ENCODE assay signal across 1 cellular context in genomic region chr2:37832590-37833197, GRCh38.
TF ChIP-seq lines count a peak whose summit lies in the region.

No MANE protein-coding gene starts in this region.

TF ChIP-seq in HepG2, 621 proteins besides CTCF, POLR2A, EP300 and RAD21 (continued from another document and continues in another):
- no peak for TF ChIP-seq ZNF629 (CRISPR knock-in tag; conservative IDR thresholded peaks at IDR 0.05)
- TF ChIP-seq SKIL (CRISPR knock-in tag; IDR thresholded peaks at IDR 0.05; ENCODE audit: borderline replicate concordance): no peak
- TF ChIP-seq ZNF564 (CRISPR knock-in tag; IDR thresholded peaks at IDR 0.05): no peak
- TF ChIP-seq FOXO1 (CRISPR knock-in tag; IDR thresholded peaks at IDR 0.05): peak; percentile 70; the same call in 1 of the 2 replicates
- no peak for TF ChIP-seq PLSCR1 (CRISPR knock-in tag; IDR thresholded peaks at IDR 0.05; ENCODE audit: borderline replicate concordance)
- TF ChIP-seq GMEB2 (CRISPR knock-in tag; IDR thresholded peaks at IDR 0.05; ENCODE audit: low read depth): no peak
- no peak for TF ChIP-seq NFE2L1 (CRISPR knock-in tag; IDR thresholded peaks at IDR 0.05; ENCODE audit: borderline replicate concordance)
- no peak for TF ChIP-seq TOPORS (CRISPR knock-in tag; IDR thresholded peaks at IDR 0.05)
- TF ChIP-seq ZNF382 (CRISPR knock-in tag; IDR thresholded peaks at IDR 0.05; ENCODE audit: borderline replicate concordance): no peak
- 0 out of 2 replicates have a peak, but pooled peaks have one; percentile 13 for TF ChIP-seq FOSL2 (CRISPR knock-in tag; IDR thresholded peaks at IDR 0.05)
- TF ChIP-seq PAX8 (CRISPR knock-in tag; IDR thresholded peaks at IDR 0.05; ENCODE audit: borderline replicate concordance): no peak
- TF ChIP-seq NFATC3 (CRISPR knock-in tag; IDR thresholded peaks at IDR 0.05): no peak
- no peak for TF ChIP-seq ZNF576 (CRISPR knock-in tag; IDR thresholded peaks at IDR 0.05)
- TF ChIP-seq STAG1 (CRISPR knock-in tag; IDR thresholded peaks at IDR 0.05): peak; percentile 93
- no peak for TF ChIP-seq ZNF264 (CRISPR knock-in tag; IDR thresholded peaks at IDR 0.05)
- TF ChIP-seq REPIN1 (CRISPR knock-in tag; IDR thresholded peaks at IDR 0.05; ENCODE audit: borderline replicate concordance, low read depth): 0 out of 2 replicates have a peak, but pooled peaks have one; percentile 33
- no peak for TF ChIP-seq TBL1XR1 (IDR thresholded peaks at IDR 0.05; ENCODE audit: borderline replicate concordance, low read length, partially characterized antibody)
- no peak for TF ChIP-seq ZNF75D (CRISPR knock-in tag; IDR thresholded peaks at IDR 0.05; ENCODE audit: borderline replicate concordance)
- TF ChIP-seq ZNF562 (CRISPR knock-in tag; IDR thresholded peaks at IDR 0.05; ENCODE audit: borderline replicate concordance): no peak
- TF ChIP-seq HNF4A (CRISPR knock-in tag; IDR thresholded peaks at IDR 0.05): peak; percentile 47; the same call in 1 of the 2 replicates
- no peak for TF ChIP-seq ARNT2 (CRISPR knock-in tag; IDR thresholded peaks at IDR 0.05; ENCODE audit: low read depth)
- TF ChIP-seq E2F5 (CRISPR knock-in tag; conservative IDR thresholded peaks at IDR 0.05): no peak
- TF ChIP-seq ZFP91 (CRISPR knock-in tag; IDR thresholded peaks at IDR 0.05; ENCODE audit: borderline replicate concordance): no peak
- no peak for TF ChIP-seq ZSCAN22 (CRISPR knock-in tag; IDR thresholded peaks at IDR 0.05)
- TF ChIP-seq HDAC1 (CRISPR knock-in tag; IDR thresholded peaks at IDR 0.05): no peak
- no peak for TF ChIP-seq PRMT3 (CRISPR knock-in tag; IDR thresholded peaks at IDR 0.05; ENCODE audit: borderline replicate concordance, low read depth)
- no peak for TF ChIP-seq ZNF501 (CRISPR knock-in tag; IDR thresholded peaks at IDR 0.05)
- TF ChIP-seq YEATS2 (CRISPR knock-in tag; IDR thresholded peaks at IDR 0.05; ENCODE audit: borderline replicate concordance): no peak
- no peak for TF ChIP-seq ZSCAN31 (CRISPR knock-in tag; IDR thresholded peaks at IDR 0.05; ENCODE audit: low read depth)
- no peak for TF ChIP-seq ZNF670 (CRISPR knock-in tag; IDR thresholded peaks at IDR 0.05; ENCODE audit: borderline replicate concordance)
- 0 out of 2 replicates have a peak, but pooled peaks have one; percentile 35 for TF ChIP-seq ZBTB44 (CRISPR knock-in tag; IDR thresholded peaks at IDR 0.05)
- no peak for TF ChIP-seq MYPOP (CRISPR knock-in tag; IDR thresholded peaks at IDR 0.05)
- no peak for TF ChIP-seq GATA4 (IDR thresholded peaks at IDR 0.05; ENCODE audit: borderline replicate concordance, low read depth)
- no peak for TF ChIP-seq ZNF710 (CRISPR knock-in tag; IDR thresholded peaks at IDR 0.05; ENCODE audit: borderline replicate concordance)
- TF ChIP-seq RFX3 (CRISPR knock-in tag; IDR thresholded peaks at IDR 0.05): no peak
- TF ChIP-seq ZNF569 (CRISPR knock-in tag; IDR thresholded peaks at IDR 0.05; ENCODE audit: borderline replicate concordance): no peak
- peak; percentile 35; the same call in 1 of the 2 replicates for TF ChIP-seq RXRB (CRISPR knock-in tag; IDR thresholded peaks at IDR 0.05; ENCODE audit: borderline replicate concordance)
- TF ChIP-seq EZH2 (conservative IDR thresholded peaks at IDR 0.05; ENCODE audit: low read depth, low read length): no peak
- TF ChIP-seq MAX (IDR thresholded peaks at IDR 0.05): no peak
- peak; percentile 75 for TF ChIP-seq FOXA3 (CRISPR knock-in tag; IDR thresholded peaks at IDR 0.05)
- TF ChIP-seq ZMYM4 (CRISPR knock-in tag; IDR thresholded peaks at IDR 0.05): no peak
- TF ChIP-seq FOXK1 (CRISPR knock-in tag; IDR thresholded peaks at IDR 0.05; ENCODE audit: borderline replicate concordance, low read depth): peak; percentile 66; the same call in 1 of the 2 replicates
- no peak for TF ChIP-seq BHLHE40 (IDR thresholded peaks at IDR 0.05; ENCODE audit: low read length)
- no peak for TF ChIP-seq ZNF687 (CRISPR knock-in tag; IDR thresholded peaks at IDR 0.05)
- no peak for TF ChIP-seq ARID2 (CRISPR knock-in tag; IDR thresholded peaks at IDR 0.05; ENCODE audit: borderline replicate concordance)
- TF ChIP-seq MIXL1 (CRISPR knock-in tag; IDR thresholded peaks at IDR 0.05): peak; percentile 54; the same call in 1 of the 2 replicates
- no peak for TF ChIP-seq MEIS2 (CRISPR knock-in tag; IDR thresholded peaks at IDR 0.05)
